13 cellular contexts compared by ENCODE assay signal in the genomic region with DNA sequence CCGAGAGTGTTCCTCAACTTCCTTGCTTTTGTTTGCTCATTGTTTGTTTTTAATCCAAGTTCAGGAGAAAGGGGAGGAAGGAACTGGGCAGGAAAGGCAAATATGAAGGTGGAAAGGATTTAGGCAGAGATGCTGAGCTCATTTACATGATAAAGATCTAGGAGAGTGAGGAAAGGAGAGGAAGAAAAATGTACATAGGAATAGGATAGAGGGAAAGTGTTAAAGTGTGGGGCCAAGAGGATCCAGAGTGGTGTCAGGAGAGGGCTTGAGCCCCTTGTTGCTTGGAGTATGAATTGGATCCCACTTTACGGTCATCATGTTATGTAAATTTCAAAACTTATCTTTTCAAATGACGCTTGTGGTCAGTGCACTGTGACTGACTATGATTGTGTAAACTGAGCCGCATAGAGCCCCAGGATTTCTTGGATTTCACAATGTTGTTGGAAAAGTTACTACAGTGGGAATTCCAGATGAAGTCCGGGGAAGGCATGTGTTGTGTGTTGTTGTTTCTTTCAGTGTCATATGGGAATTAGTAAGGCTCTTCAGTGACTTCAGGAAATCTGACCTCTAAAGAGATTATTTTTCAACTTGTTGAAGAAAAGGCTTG. TPM values are rescaled to one million over a fixed set of nuclear protein-coding genes. Genes with fewer than 3 reads are reported as not detected.
DNase-seq lines count a peak whose midpoint lies in the region; ATAC-seq and TF ChIP-seq lines count a peak whose summit lies in the region.
"Had no signal": no experiment of that assay in that cellular context is flagged by ENCODE, and none has a peak within 500 bp of the region (broad histone marks: within the 10 kb centered on the region; RNA-seq: fewer than 3 reads in every experiment).

No MANE protein-coding gene starts in this region.

- H3K9me3 Mint-ChIP-seq in Caco-2 (ENCODE audit: unreplicated experiment): no peaks in the 10 kb centered on the region
- H3K9me3 Mint-ChIP-seq: dendritic cell treated with granulocyte-macrophage colony-stimulating factor and Interleukin-4, amounts not matched to agents 40 ng/mL and 50 ng/mL, for 4 days; T-helper 1 cell treated with Interleukin-12 subunit alpha and Interleukin-12 subunit beta and Interleukin-4 antibody, amounts not matched to agents 30 μg/mL and 1 μg/mL, for 36 hours; type B pancreatic cell had no signal

- 60 to 67% methylated on average over 5 of the region's 5 CpGs for WGBS in heart right ventricle, 2 donors
- 69 to 79% methylated on average over 5 of the region's 5 CpGs for WGBS in testis, 2 donors

- intact Hi-C loops in heart right ventricle (cut with DNase I): loop anchor here in 3 of 10 donors (10.0 kb wide), 3 partner anchors 181 to 499 kb away; no protein-coding TSS in a partner anchor
- intact Hi-C loops in Caco-2 (cut with micrococcal nuclease; ENCODE audit: unreplicated experiment): no loop called here
- intact Hi-C loops in testis (cut with DNase I; ENCODE audit: low total_unique reads): no loop called here

- CTCF ChIA-PET in Caco-2 (lab: Charles Lee): no interaction called here

- H3K27me3 ChIP-seq in heart right ventricle (no peaks in the 10 kb centered on the region), Caco-2 (replicated peaks; ENCODE audit: control insufficient read depth, insufficient read depth, low read length) (no peaks in the 10 kb centered on the region), testis (no peaks in the 10 kb centered on the region)

- no peaks in the 10 kb centered on the region for H3K36me3 ChIP-seq in heart right ventricle
- no peaks in the 10 kb centered on the region for H3K36me3 ChIP-seq in Caco-2 (ENCODE audit: control insufficient read depth, insufficient read depth, low read length)
- no peaks in the 10 kb centered on the region for H3K36me3 ChIP-seq in testis (ENCODE audit: low read depth, missing control alignments)

- H3K9me3 ChIP-seq in heart right ventricle: no peaks in the 10 kb centered on the region
- no peaks in the 10 kb centered on the region for H3K9me3 ChIP-seq in Caco-2
- no peaks in the 10 kb centered on the region for H3K9me3 ChIP-seq in testis

- no peaks in the 10 kb centered on the region for H3K27me3 Mint-ChIP-seq in Caco-2 (ENCODE audit: insufficient read depth, unreplicated experiment)

- no peaks in the 10 kb centered on the region for H3K36me3 Mint-ChIP-seq in Caco-2 (ENCODE audit: insufficient read depth, unreplicated experiment)
- H3K36me3 Mint-ChIP-seq: memory B cell, type B pancreatic cell had no signal

- POLR2A ChIA-PET in Caco-2 (lab: Charles Lee): no interaction called here

- no TSS peak for BruUV-seq in Caco-2 (replicated peaks; lab: Mats Ljungman, UMichigan)

- H3K27ac ChIP-seq in heart right ventricle: peak overlapping the region in 9 of 10 donors; percentile 3 to 61 (median 40)
- H3K27ac ChIP-seq in skin epidermis: peak overlapping the region in 12 of 21 experiments; percentile 18 to 82 (median 47)
- H3K27ac ChIP-seq in testis: no peak overlapping the region

- peak in 7 of 8 donors; percentile 28 to 75 (median 52) for ATAC-seq in heart right ventricle

- TF ChIP-seq CTCF in heart right ventricle (IDR thresholded peaks at IDR 0.05) (no peak), Caco-2 (IDR thresholded peaks at IDR 0.05; ENCODE audit: insufficient read depth in 1 of 2, low read depth in 1 of 2, low read length in 1 of 2, severe bottlenecking in 1 of 2, unreplicated experiment in 1 of 2) (no peak), testis (IDR thresholded peaks at IDR 0.05) (no peak)

- peaks cover 0 to 46% (median 24%) of the 10 kb centered on the region in 9 donors for H3K4me1 ChIP-seq in heart right ventricle
- H3K4me1 ChIP-seq in Caco-2: peaks cover 11% of the 10 kb centered on the region
- H3K4me1 ChIP-seq in testis: peaks cover 16% of the 10 kb centered on the region

- H3K4me3 ChIP-seq in heart right ventricle: no peak overlapping the region
- no peak overlapping the region for H3K4me3 ChIP-seq in skin epidermis
- H3K4me3 ChIP-seq in Caco-2 (ENCODE audit: low read depth, low read length): no peak overlapping the region
- H3K4me3 ChIP-seq in testis: no peak overlapping the region

- TF ChIP-seq POLR2A in testis (IDR thresholded peaks at IDR 0.05): no peak

- DNase-seq in GM04504 (ENCODE audit: low read depth) (peak; percentile 81), amniotic epithelial cell (ENCODE audit: low read depth) (peak; percentile 96), heart right ventricle (no peak), cerebellar cortex (ENCODE audit: low spot score) (no peak), Caco-2 (no peak), T1000 (lab: John Stamatoyannopoulos, UW) (no peak), testis (no peak)
- DNase-seq: stimulated activated CD4-positive, alpha-beta T cell treated with anti-CD3 and anti-CD28 coated beads, Interleukin-1b, Interleukin-23, amount 100 ng/mL, for 48 hours had no signal

- no peak overlapping the region for H3K27ac Mint-ChIP-seq in Caco-2 (ENCODE audit: unreplicated experiment)
- H3K27ac Mint-ChIP-seq: memory B cell; T-helper 1 cell treated with Interleukin-12 subunit alpha and Interleukin-12 subunit beta and Interleukin-4 antibody, amounts not matched to agents 30 μg/mL and 1 μg/mL, for 36 hours; type B pancreatic cell had no signal

- H3K4me1 Mint-ChIP-seq in Caco-2 (ENCODE audit: low read depth, unreplicated experiment): peaks cover 25% of the 10 kb centered on the region
- H3K4me1 Mint-ChIP-seq: memory B cell had no signal

- H3K4me3 Mint-ChIP-seq in Caco-2 (ENCODE audit: unreplicated experiment): no peak overlapping the region
- H3K4me3 Mint-ChIP-seq: dendritic cell treated with granulocyte-macrophage colony-stimulating factor and Interleukin-4, amounts not matched to agents 40 ng/mL and 50 ng/mL, for 4 days; memory B cell; T-helper 1 cell treated with Interleukin-12 subunit alpha and Interleukin-12 subunit beta and Interleukin-4 antibody, amounts not matched to agents 30 μg/mL and 1 μg/mL, for 36 hours; type B pancreatic cell had no signal

RNA-seq across cellular contexts. Expression of a gene that starts 15.0 kb away (rescaled TPM):
- total RNA-seq in heart right ventricle: 10 to 100 TPM; 51.4 to 83.3 (median 67.1) TPM
- 10 to 100 TPM; 10.5 to 13.3 TPM for polyA plus RNA-seq in heart right ventricle
- total RNA-seq in Caco-2 (2022): 5.3 and 5.5 TPM in 2 replicates
- total RNA-seq in testis: 10 to 100 TPM; 19.1 to 27.4 TPM
- 10.7 TPM for polyA plus RNA-seq in testis (ENCODE audit: insufficient read depth, low read depth, low replicate concordance)

RNA-seq across cellular contexts. Expression of a gene that starts 17.8 kb away (rescaled TPM):
- total RNA-seq in heart right ventricle (not detected), Caco-2 (2022) (not detected in 2 replicates), testis (1 to 10 TPM; 2.5 to 4.3 TPM)
- polyA plus RNA-seq in heart right ventricle (not detected), testis (ENCODE audit: insufficient read depth, low read depth, low replicate concordance) (1.8 TPM)

Comparison
In these comparisons a context has a peak if more than half of its experiments do, and no peak if none do; other contexts are left out.
1. DNase-seq: peak in GM04504 (single experiment) and amniotic epithelial cell (single experiment); none in heart right ventricle (0 of 2), cerebellar cortex (single experiment), Caco-2 (0 of 2), T1000 (single experiment) and testis (single experiment).
2. H3K27ac ChIP-seq: peak in heart right ventricle (9 of 10) and skin epidermis (12 of 21); none in testis (0 of 2).